11 cellular contexts compared by ENCODE assay signal in genomic region chrX:91414710-91415109, GRCh38. TPM values are rescaled to one million over a fixed set of nuclear protein-coding genes. Genes with fewer than 3 reads are reported as not detected.
DNase-seq lines count a peak whose midpoint lies in the region; ATAC-seq and TF ChIP-seq lines count a peak whose summit lies in the region.
"Had no signal": no experiment of that assay in that cellular context is flagged by ENCODE, and none has a peak within 500 bp of the region (broad histone marks: within the 10 kb centered on the region; RNA-seq: fewer than 3 reads in every experiment).

No MANE protein-coding gene starts in this region.

- no peak overlapping the region for H3K4me2 ChIP-seq in PC-3 (ENCODE audit: low read length)

- POLR2A ChIA-PET in PC-3 (lab: Charles Lee; ENCODE audit: unreplicated experiment) = no interaction called here

- no peaks in the 10 kb centered on the region for H3K36me3 ChIP-seq in PC-3 (ENCODE audit: low read depth, low read length)

- H3K27me3 ChIP-seq in PC-3 (ENCODE audit: low read length) = no peaks in the 10 kb centered on the region

- no peaks in the 10 kb centered on the region for H3F3A ChIP-seq in PC-3 (ENCODE audit: low read length, unreplicated experiment)

- CTCF ChIA-PET in PC-3 (lab: Charles Lee) = no interaction called here

- H3K4me3 ChIP-seq in PC-3 (ENCODE audit: low read length) = no peak overlapping the region
- no peak overlapping the region for H3K4me3 ChIP-seq in fibroblast of pulmonary artery (replicated peaks; ENCODE audit: low read depth, low read length)
- H3K4me3 ChIP-seq: lung had no signal

- TF ChIP-seq CTCF in PC-3 (conservative IDR thresholded peaks at IDR 0.05; ENCODE audit: low read depth, low read length) (peak; percentile 49; the same call in 1 of the 2 replicates), fibroblast of pulmonary artery (IDR thresholded peaks at IDR 0.05; ENCODE audit: low read length, missing control alignments) (peak; percentile 17)

- no peak overlapping the region for H2AFZ ChIP-seq in PC-3 (ENCODE audit: low read length)

- no peak overlapping the region for H3K9ac ChIP-seq in PC-3 (ENCODE audit: low read length)

- no peaks in the 10 kb centered on the region for H3K9me3 ChIP-seq in PC-3 (ENCODE audit: low read length)

- intact Hi-C loops in PC-3 (cut with micrococcal nuclease) = no loop called here

- DNase-seq in NCI-H2107 treated with DMSO at 0.1 percent for 48 hours (lab: John Stamatoyannopoulos, UW; ENCODE audit: unreplicated experiment) (peak; percentile 0), NCI-H2107 (lab: John Stamatoyannopoulos, UW) (no peak), PC-3 (peak; percentile 29), fibroblast of pulmonary artery (ENCODE audit: low read depth) (no peak), superior temporal gyrus (ENCODE audit: extremely low spot score) (peak; percentile 15)
- DNase-seq in activated CD4-positive, alpha-beta T cell treated with anti-CD3 and anti-CD28 coated beads, Interleukin-2, amount 50 U/mL, for 1 hour = no peak
- DNase-seq: activated naive CD4-positive, alpha-beta T cell treated with Interleukin-2 at 50 U/mL for 16 hours; NCI-H69 had no signal

- BruUV-seq in PC-3 (replicated peaks; lab: Mats Ljungman, UMichigan) = no TSS peak

- H3K27ac ChIP-seq in PC-3 (ENCODE audit: low read length) = no peak overlapping the region

- no peaks in the 10 kb centered on the region for H3K9me2 ChIP-seq in PC-3 (replicated peaks; ENCODE audit: low read length)

- no peaks in the 10 kb centered on the region for H3K79me2 ChIP-seq in PC-3 (ENCODE audit: low read length)

- no peaks in the 10 kb centered on the region for H3K4me1 ChIP-seq in PC-3 (ENCODE audit: insufficient read depth, low read length)

- no peaks in the 10 kb centered on the region for H4K20me1 ChIP-seq in PC-3 (ENCODE audit: low read length)

- ATAC-seq in PC-3 = peak; percentile 67
- ATAC-seq in GM18517 (IDR thresholded peaks at IDR 0.05; ENCODE audit: unreplicated experiment) = no peak
- no peak for ATAC-seq in GM21447 (IDR thresholded peaks at IDR 0.05; ENCODE audit: unreplicated experiment)

RNA-seq across cellular contexts. Expression of gene PABPC5, which starts 19.9 kb away (rescaled TPM):
- 0.35 and 0.40 TPM in 2 replicates for total RNA-seq in PC-3 (2014; rRNA removed)

Comparison
In these comparisons a context has a peak if more than half of its experiments do, and no peak if none do; other contexts are left out.
1. DNase-seq: peak in NCI-H2107 treated with DMSO at 0.1 percent for 48 hours (single experiment), PC-3 (single experiment) and superior temporal gyrus (single experiment); none in NCI-H2107 (single experiment), fibroblast of pulmonary artery (single experiment) and activated CD4-positive, alpha-beta T cell treated with anti-CD3 and anti-CD28 coated beads, Interleukin-2, amount 50 U/mL, for 1 hour (single experiment).